Comparison of ENCODE assay signal across 1 cellular context in genomic region chr9:76873821-76874220, GRCh38.
TF ChIP-seq lines count a peak whose summit lies in the region.

No MANE protein-coding gene starts in this region.

TF ChIP-seq in IMR-90, 13 proteins besides CTCF, POLR2A, EP300 and RAD21 (continued from another document):
- TF ChIP-seq RCOR1 (IDR thresholded peaks at IDR 0.05; ENCODE audit: insufficient replicate concordance, low read length): no peak
- TF ChIP-seq ELK1 (IDR thresholded peaks at IDR 0.05; ENCODE audit: borderline replicate concordance, low read depth, low read length): no peak
